ENCODE assay signal across 9 cellular contexts in genomic region chr22:20859615-20860014, GRCh38. TPM values are rescaled to one million over a fixed set of nuclear protein-coding genes. Genes with fewer than 3 reads are reported as not detected.
DNase-seq lines count a peak whose midpoint lies in the region; ATAC-seq, FAIRE-seq and TF ChIP-seq lines count a peak whose summit lies in the region.
"Had no signal": no experiment of that assay in that cellular context is flagged by ENCODE, and none has a peak within 500 bp of the region (broad histone marks: within the 10 kb centered on the region; RNA-seq: fewer than 3 reads in every experiment).

No MANE protein-coding gene starts in this region.

- intact Hi-C loops in activated naive CD4-positive, alpha-beta T cell treated with anti-CD3 and anti-CD28 coated beads for 36 hours (cut with micrococcal nuclease): loop anchor here (2.0 to 5.0 kb wide), 3 partner anchors 17 to 307 kb away; no protein-coding TSS in a partner anchor

- DNase-seq in activated naive CD4-positive, alpha-beta T cell treated with anti-CD3 and anti-CD28 coated beads for 36 hours: no peak
- no peak for DNase-seq in activated naive CD4-positive, alpha-beta T cell (lab: John Stamatoyannopoulos, UW)
- DNase-seq in astrocyte (ENCODE audit: low read depth) (no peak), lung (ENCODE audit: low spot score) (no peak), upper lobe of left lung (no peak), SHP77 treated with DMSO at 0.1 percent for 48 hours (lab: John Stamatoyannopoulos, UW) (no peak)
- DNase-seq: NCI-H226 had no signal

- H3K4me3 Mint-ChIP-seq in activated naive CD4-positive, alpha-beta T cell treated with anti-CD3 and anti-CD28 coated beads for 36 hours: peak overlapping the region; percentile 90
- H3K4me3 Mint-ChIP-seq in astrocyte (ENCODE audit: unreplicated experiment): peak overlapping the region; percentile 85

- TF ChIP-seq POLR2A in upper lobe of left lung (IDR thresholded peaks at IDR 0.05): no peak

- H3K9me3 ChIP-seq in astrocyte (ENCODE audit: insufficient read depth, low read depth, low read length) (no peaks in the 10 kb centered on the region), lung (ENCODE audit: control insufficient read depth in 2 of 2, insufficient read depth in 1 of 2, low read length in 1 of 2) (no peaks in the 10 kb centered on the region), upper lobe of left lung (no peaks in the 10 kb centered on the region)

- H3K27me3 ChIP-seq in astrocyte (ENCODE audit: insufficient read depth, low read length): no peaks in the 10 kb centered on the region
- H3K27me3 ChIP-seq in lung (ENCODE audit: control insufficient read depth, insufficient read depth): no peaks in the 10 kb centered on the region
- no peaks in the 10 kb centered on the region for H3K27me3 ChIP-seq in upper lobe of left lung

- CTCF ChIA-PET in activated naive CD4-positive, alpha-beta T cell treated with anti-CD3 and anti-CD28 coated beads for 36 hours (lab: Charles Lee): no interaction called here

- no peak for FAIRE-seq in astrocyte (lab: Jason Lieb, UNC)

- H3K79me2 ChIP-seq in astrocyte (ENCODE audit: insufficient read depth, low read length): peaks cover 40% of the 10 kb centered on the region

- H3K27ac Mint-ChIP-seq in activated naive CD4-positive, alpha-beta T cell treated with anti-CD3 and anti-CD28 coated beads for 36 hours: peak overlapping the region; percentile 26
- peak overlapping the region; percentile 63 for H3K27ac Mint-ChIP-seq in astrocyte (ENCODE audit: unreplicated experiment)

- no peak for TF ChIP-seq EP300 in upper lobe of left lung (IDR thresholded peaks at IDR 0.05)

- peaks cover 8% of the 10 kb centered on the region for H3K36me3 Mint-ChIP-seq in activated naive CD4-positive, alpha-beta T cell treated with anti-CD3 and anti-CD28 coated beads for 36 hours (ENCODE audit: low read depth)
- peaks cover 11% of the 10 kb centered on the region for H3K36me3 Mint-ChIP-seq in astrocyte (ENCODE audit: low read depth, unreplicated experiment)

- H3K4me3 ChIP-seq in astrocyte (ENCODE audit: insufficient read depth, low read depth, low read length) (peak overlapping the region; percentile 77), lung (peak overlapping the region; percentile 85), upper lobe of left lung (peak overlapping the region; percentile 60 to 90 (median 78))

- WGBS in lung, 2 donors: 31 to 39% methylated on average over 8 of the region's 8 CpGs
- 31 to 39% methylated on average over 8 of the region's 8 CpGs for WGBS in upper lobe of left lung, 2 donors

- H4K20me1 ChIP-seq in astrocyte (ENCODE audit: insufficient read depth, low read length): peaks cover 48% of the 10 kb centered on the region

- no peak for TF ChIP-seq CTCF in astrocyte (IDR thresholded peaks at IDR 0.05; ENCODE audit: insufficient read depth, low read depth, low read length)
- TF ChIP-seq CTCF in lung (IDR thresholded peaks at IDR 0.05; ENCODE audit: control extremely low read depth, extremely low read depth): no peak
- TF ChIP-seq CTCF in upper lobe of left lung (IDR thresholded peaks at IDR 0.05): no peak

- H3K4me2 ChIP-seq in astrocyte (ENCODE audit: low read length): peak overlapping the region; percentile 94

- no peaks in the 10 kb centered on the region for H3K27me3 Mint-ChIP-seq in activated naive CD4-positive, alpha-beta T cell treated with anti-CD3 and anti-CD28 coated beads for 36 hours (ENCODE audit: low read depth)
- no peaks in the 10 kb centered on the region for H3K27me3 Mint-ChIP-seq in astrocyte (ENCODE audit: low read depth, unreplicated experiment)

- H3K27ac ChIP-seq in astrocyte (ENCODE audit: low read depth, low read length): no peak overlapping the region
- H3K27ac ChIP-seq in lung (ENCODE audit: low read depth in 1 of 2, low read length in 1 of 2): no peak overlapping the region
- H3K27ac ChIP-seq in upper lobe of left lung: peak overlapping the region; percentile 89 to 97 (median 92)

- peaks cover 45% of the 10 kb centered on the region for H3K4me1 Mint-ChIP-seq in activated naive CD4-positive, alpha-beta T cell treated with anti-CD3 and anti-CD28 coated beads for 36 hours (ENCODE audit: low read depth)
- H3K4me1 Mint-ChIP-seq in astrocyte (ENCODE audit: low read depth, unreplicated experiment): peaks cover 2% of the 10 kb centered on the region

- H3K9ac ChIP-seq in astrocyte (ENCODE audit: low read length): peak overlapping the region; percentile 79

- H3K36me3 ChIP-seq in astrocyte (ENCODE audit: insufficient read depth, low read length): no peaks in the 10 kb centered on the region
- H3K36me3 ChIP-seq in lung (ENCODE audit: control insufficient read depth in 2 of 2, insufficient read depth in 2 of 2, low read length in 2 of 2): peaks cover 0 to 2% of the 10 kb centered on the region in 2 donors
- H3K36me3 ChIP-seq in upper lobe of left lung: peaks cover 0 to 6% (median 0%) of the 10 kb centered on the region in 4 donors

- no peak overlapping the region for H2AFZ ChIP-seq in astrocyte (ENCODE audit: low read depth, low read length)

- ATAC-seq in lung (ENCODE audit: insufficient read depth, low FRiP score) (no peak), upper lobe of left lung (ENCODE audit: low FRiP score in 2 of 2) (no peak), GM21423 (IDR thresholded peaks at IDR 0.05; ENCODE audit: unreplicated experiment) (no peak), GM19452 (IDR thresholded peaks at IDR 0.05; ENCODE audit: unreplicated experiment) (no peak)

- H3K4me1 ChIP-seq in astrocyte (ENCODE audit: insufficient read depth, low read length) (peaks cover 11% of the 10 kb centered on the region), lung (ENCODE audit: control insufficient read depth in 2 of 2, insufficient read depth in 2 of 2, low read length in 2 of 2) (peaks cover 6 to 14% of the 10 kb centered on the region in 2 donors), upper lobe of left lung (peaks cover 26 to 68% (median 43%) of the 10 kb centered on the region in 4 donors)

- H3K9me3 Mint-ChIP-seq in activated naive CD4-positive, alpha-beta T cell treated with anti-CD3 and anti-CD28 coated beads for 36 hours: no peaks in the 10 kb centered on the region
- no peaks in the 10 kb centered on the region for H3K9me3 Mint-ChIP-seq in astrocyte (ENCODE audit: unreplicated experiment)

RNA-seq across cellular contexts. Expression of gene SNAP29, which starts 0.8 kb away (rescaled TPM):
- total RNA-seq in activated naive CD4-positive, alpha-beta T cell treated with anti-CD3 and anti-CD28 coated beads for 36 hours: 10 to 100 TPM; 22.1 to 24.2 TPM
- total RNA-seq in astrocyte: 19.6 and 24.6 TPM in 2 replicates
- 10 to 100 TPM; 14.8 to 27.2 TPM for total RNA-seq in lung
- polyA plus RNA-seq in lung: 10 to 100 TPM; 14.9 to 19.3 TPM
- total RNA-seq in upper lobe of left lung: 10 to 100 TPM; 10.2 to 28.3 (median 19.8) TPM

RNA-seq across cellular contexts. Expression of gene PI4KA, which starts 1.0 kb away (rescaled TPM):
- 10 to 100 TPM; 55.0 to 63.7 TPM for total RNA-seq in activated naive CD4-positive, alpha-beta T cell treated with anti-CD3 and anti-CD28 coated beads for 36 hours
- total RNA-seq in astrocyte: 35.9 and 37.3 TPM in 2 replicates
- total RNA-seq in lung: 100 to 1,000 TPM in 1 of 2 donors, 10 to 100 TPM in 1; 54.7 to 107 TPM
- 10 to 100 TPM; 35.4 to 45.8 TPM for polyA plus RNA-seq in lung
- total RNA-seq in upper lobe of left lung: 100 to 1,000 TPM in 2 of 6 donors, 10 to 100 TPM in 4; 68.6 to 251 (median 89.5) TPM

RNA-seq across cellular contexts. Expression of gene CRKL, which starts 57.6 kb away (rescaled TPM):
- total RNA-seq in activated naive CD4-positive, alpha-beta T cell treated with anti-CD3 and anti-CD28 coated beads for 36 hours: 10 to 100 TPM; 60.5 to 62.2 TPM
- 59.5 and 63.0 TPM in 2 replicates for total RNA-seq in astrocyte
- 10 to 100 TPM; 54.9 to 58.6 TPM for total RNA-seq in lung
- polyA plus RNA-seq in lung: 10 to 100 TPM; 18.3 to 23.3 TPM
- total RNA-seq in upper lobe of left lung: 10 to 100 TPM; 35.6 to 65.4 (median 53.4) TPM

Comparison
In these comparisons a context has a peak if more than half of its experiments do, and no peak if none do; other contexts are left out.
1. H3K27ac ChIP-seq: peak in upper lobe of left lung (4 of 4); none in astrocyte (single experiment) and lung (0 of 2).
2. Peak in every context shown above with its lines, with median percentiles within 50 percentile points of each other: H3K4me3 ChIP-seq.